Comparison of ENCODE assay signal across 7 cellular contexts in genomic region chr1:198193871-198194270, GRCh38. TPM values are rescaled to one million over a fixed set of nuclear protein-coding genes. Genes with fewer than 3 reads are reported as not detected.
A peak's percentile ranks its signal among the peaks of the same experiment; 100 is the strongest.
DNase-seq lines count a peak whose midpoint lies in the region; ATAC-seq and TF ChIP-seq lines count a peak whose summit lies in the region.
"Not testable (repeated sequence)": the region's sequence is repeated elsewhere in the genome, so short reads cannot be mapped to it uniquely, and the experiment has no call there.

No MANE protein-coding gene starts in this region.

- H3K36me3 Mint-ChIP-seq in CD4-positive, CD25-positive, alpha-beta regulatory T cell; CD8-positive, alpha-beta memory T cell; T-cell; activated B cell treated with CpG ODN at 0.5 μM for 24 hours (ENCODE audit: low read depth); activated T-helper 17 cell treated with anti-CD3 and anti-CD28 coated beads, Interleukin-2, amount 50 U/mL, for 72 hours (ENCODE audit: low read depth); central memory CD8-positive, alpha-beta T cell (ENCODE audit: insufficient read depth); naive thymus-derived CD8-positive, alpha-beta T cell: not testable (repeated sequence)

- peak overlapping the region; percentile 1 to 78 (median 32) for H3K27ac Mint-ChIP-seq in CD4-positive, CD25-positive, alpha-beta regulatory T cell
- peak overlapping the region; percentile 79 to 96 (median 88) for H3K27ac Mint-ChIP-seq in CD8-positive, alpha-beta memory T cell
- H3K27ac Mint-ChIP-seq in T-cell (peak overlapping the region; percentile 59 to 75), activated B cell treated with CpG ODN at 0.5 μM for 24 hours (peak overlapping the region; percentile 31)
- peak overlapping the region; percentile 12 for H3K27ac Mint-ChIP-seq in activated T-helper 17 cell treated with anti-CD3 and anti-CD28 coated beads, Interleukin-2, amount 50 U/mL, for 72 hours
- peak overlapping the region; percentile 89 for H3K27ac Mint-ChIP-seq in central memory CD8-positive, alpha-beta T cell (ENCODE audit: low read depth)
- peak overlapping the region in 7 of 10 donors; percentile 2 to 90 (median 57) for H3K27ac Mint-ChIP-seq in naive thymus-derived CD8-positive, alpha-beta T cell

- intact Hi-C loops in activated B cell treated with CpG ODN at 0.5 μM for 24 hours (cut with micrococcal nuclease), result loop anchor here (5.0 kb wide), 1 partner anchor 37 kb away; the partner anchor contains the start of gene NEK7

- not testable (repeated sequence) for H3K9me3 Mint-ChIP-seq in CD4-positive, CD25-positive, alpha-beta regulatory T cell; CD8-positive, alpha-beta memory T cell; T-cell; activated B cell treated with CpG ODN at 0.5 μM for 24 hours; activated T-helper 17 cell treated with anti-CD3 and anti-CD28 coated beads, Interleukin-2, amount 50 U/mL, for 72 hours; central memory CD8-positive, alpha-beta T cell; naive thymus-derived CD8-positive, alpha-beta T cell

- not testable (repeated sequence) for H3K4me3 ChIP-seq in CD4-positive, CD25-positive, alpha-beta regulatory T cell (ENCODE audit: low read depth, low read length); CD8-positive, alpha-beta memory T cell (ENCODE audit: low read length)

- not testable (repeated sequence) for TF ChIP-seq CTCF in activated B cell treated with CpG ODN at 0.5 μM for 24 hours (IDR thresholded peaks at IDR 0.05)

- peaks cover 37 to 90% (median 60%) of the 10 kb centered on the region in 4 donors for H3K4me1 Mint-ChIP-seq in CD4-positive, CD25-positive, alpha-beta regulatory T cell
- peaks cover 89 to 93% (median 90%) of the 10 kb centered on the region in 3 donors for H3K4me1 Mint-ChIP-seq in CD8-positive, alpha-beta memory T cell
- H3K4me1 Mint-ChIP-seq in T-cell (peaks cover 84 to 85% (median 85%) of the 10 kb centered on the region in 3 donors), activated B cell treated with CpG ODN at 0.5 μM for 24 hours (peaks cover 55% of the 10 kb centered on the region)
- peaks cover 52% of the 10 kb centered on the region for H3K4me1 Mint-ChIP-seq in activated T-helper 17 cell treated with anti-CD3 and anti-CD28 coated beads, Interleukin-2, amount 50 U/mL, for 72 hours
- H3K4me1 Mint-ChIP-seq in central memory CD8-positive, alpha-beta T cell, result peaks cover 81% of the 10 kb centered on the region
- peaks cover 41 to 88% (median 78%) of the 10 kb centered on the region in 4 donors for H3K4me1 Mint-ChIP-seq in naive thymus-derived CD8-positive, alpha-beta T cell

- H3K9me3 ChIP-seq in CD4-positive, CD25-positive, alpha-beta regulatory T cell (ENCODE audit: control insufficient read depth in 2 of 2, low read length in 2 of 2); CD8-positive, alpha-beta memory T cell (ENCODE audit: low read length): not testable (repeated sequence)

- peak overlapping the region in 1 of 4 donors; percentile 9 for H3K4me3 Mint-ChIP-seq in CD4-positive, CD25-positive, alpha-beta regulatory T cell
- peak overlapping the region; percentile 51 to 87 (median 62) for H3K4me3 Mint-ChIP-seq in CD8-positive, alpha-beta memory T cell
- not testable (repeated sequence) for H3K4me3 Mint-ChIP-seq in T-cell, activated B cell treated with CpG ODN at 0.5 μM for 24 hours
- peak overlapping the region; percentile 68 for H3K4me3 Mint-ChIP-seq in activated T-helper 17 cell treated with anti-CD3 and anti-CD28 coated beads, Interleukin-2, amount 50 U/mL, for 72 hours
- peak overlapping the region; percentile 54 for H3K4me3 Mint-ChIP-seq in central memory CD8-positive, alpha-beta T cell
- peak overlapping the region in 4 of 10 donors; percentile 10 to 76 (median 20) for H3K4me3 Mint-ChIP-seq in naive thymus-derived CD8-positive, alpha-beta T cell

- not testable (repeated sequence) for H3K27ac ChIP-seq in CD4-positive, CD25-positive, alpha-beta regulatory T cell (ENCODE audit: insufficient read depth, low read length, poor library complexity, severe bottlenecking); CD8-positive, alpha-beta memory T cell (ENCODE audit: low read depth, low read length)

- POLR2A ChIA-PET in CD8-positive, alpha-beta memory T cell (lab: Charles Lee); activated B cell treated with CpG ODN at 0.5 μM for 24 hours (lab: Charles Lee); naive thymus-derived CD8-positive, alpha-beta T cell (lab: Charles Lee): not testable (repeated sequence)
- POLR2A ChIA-PET in T-cell (lab: Charles Lee), result interaction anchor here (0.6 to 0.8 kb wide), 2 partner anchors 10 to 15 kb away, joined by 3 read pairs; no protein-coding TSS in a partner anchor

- DNase-seq in CD4-positive, CD25-positive, alpha-beta regulatory T cell; CD8-positive, alpha-beta memory T cell; T-cell; activated B cell treated with CpG ODN at 0.5 μM for 24 hours; central memory CD8-positive, alpha-beta T cell (ENCODE audit: low spot score in 2 of 2); naive thymus-derived CD8-positive, alpha-beta T cell: not testable (repeated sequence)

- not testable (repeated sequence) for ATAC-seq in CD4-positive, CD25-positive, alpha-beta regulatory T cell (ENCODE audit: low read depth in 2 of 2); T-cell (replicated peaks in 1 of 4); activated B cell treated with CpG ODN at 0.5 μM for 24 hours (ENCODE audit: low read depth); activated T-helper 17 cell treated with anti-CD3 and anti-CD28 coated beads, Interleukin-2, amount 50 U/mL, for 72 hours (replicated peaks); central memory CD8-positive, alpha-beta T cell (replicated peaks; ENCODE audit: extremely low read depth, poor library complexity, severe bottlenecking); naive thymus-derived CD8-positive, alpha-beta T cell

- not testable (repeated sequence) for H3K27me3 Mint-ChIP-seq in CD4-positive, CD25-positive, alpha-beta regulatory T cell; CD8-positive, alpha-beta memory T cell; T-cell; activated B cell treated with CpG ODN at 0.5 μM for 24 hours; activated T-helper 17 cell treated with anti-CD3 and anti-CD28 coated beads, Interleukin-2, amount 50 U/mL, for 72 hours; central memory CD8-positive, alpha-beta T cell; naive thymus-derived CD8-positive, alpha-beta T cell

- CTCF ChIA-PET in CD8-positive, alpha-beta memory T cell (lab: Charles Lee), result interaction anchor here (0.6 to 1.9 kb wide), 2 partner anchors 23 to 165 kb away, joined by 3 to 4 read pairs; no protein-coding TSS in a partner anchor
- CTCF ChIA-PET in T-cell (lab: Charles Lee); activated B cell treated with CpG ODN at 0.5 μM for 24 hours (lab: Charles Lee): not testable (repeated sequence)

- H3K4me1 ChIP-seq in CD4-positive, CD25-positive, alpha-beta regulatory T cell (ENCODE audit: control insufficient read depth, insufficient read depth, low read length, poor library complexity, severe bottlenecking), result peaks cover 34% of the 10 kb centered on the region
- peaks cover 69% of the 10 kb centered on the region for H3K4me1 ChIP-seq in CD8-positive, alpha-beta memory T cell (ENCODE audit: insufficient read depth, low read length)

- not testable (repeated sequence) for H3K27me3 ChIP-seq in CD4-positive, CD25-positive, alpha-beta regulatory T cell (ENCODE audit: control insufficient read depth, insufficient read depth, low read length); CD8-positive, alpha-beta memory T cell (ENCODE audit: insufficient read depth, low read length, poor library complexity, severe bottlenecking)

- not testable (repeated sequence) for H3K36me3 ChIP-seq in CD4-positive, CD25-positive, alpha-beta regulatory T cell (ENCODE audit: control insufficient read depth, insufficient read depth, low read length); CD8-positive, alpha-beta memory T cell (ENCODE audit: insufficient read depth, low read length)

RNA-seq across cellular contexts. Expression of gene NEK7, which starts 37.1 kb away (rescaled TPM):
- total RNA-seq in CD4-positive, CD25-positive, alpha-beta regulatory T cell, result 56.4 TPM
- 10 to 100 TPM; 37.7 to 61.3 (median 52.1) TPM for polyA plus RNA-seq in CD4-positive, CD25-positive, alpha-beta regulatory T cell
- total RNA-seq in CD8-positive, alpha-beta memory T cell, result 10 to 100 TPM; 64.7 to 68.6 TPM
- 80.8 TPM for polyA plus RNA-seq in CD8-positive, alpha-beta memory T cell
- total RNA-seq in T-cell, result 10 to 100 TPM; 31.8 to 75.4 (median 69.9) TPM
- total RNA-seq in activated B cell treated with CpG ODN at 0.5 μM for 24 hours, result 28.3 and 33.5 TPM in 2 replicates
- 10 to 100 TPM; 64.3 to 76.9 TPM for total RNA-seq in activated T-helper 17 cell treated with anti-CD3 and anti-CD28 coated beads, Interleukin-2, amount 50 U/mL, for 72 hours
- total RNA-seq in naive thymus-derived CD8-positive, alpha-beta T cell, result 10 to 100 TPM; 46.2 to 58.2 TPM
- 10 to 100 TPM; 21.6 to 44.5 (median 39.2) TPM for polyA plus RNA-seq in naive thymus-derived CD8-positive, alpha-beta T cell

Comparison
In these comparisons a context has a peak if more than half of its experiments do, and no peak if none do; other contexts are left out.
1. H3K27ac Mint-ChIP-seq: peak in every context shown above with its lines; median percentile 89 in central memory CD8-positive, alpha-beta T cell; 88 in CD8-positive, alpha-beta memory T cell; 67 in T-cell; 57 in naive thymus-derived CD8-positive, alpha-beta T cell; 32 in CD4-positive, CD25-positive, alpha-beta regulatory T cell; 31 in activated B cell treated with CpG ODN at 0.5 μM for 24 hours; 12 in activated T-helper 17 cell treated with anti-CD3 and anti-CD28 coated beads, Interleukin-2, amount 50 U/mL, for 72 hours.